In genomic region chr2:21333249-21333648, GRCh38 we compare ENCODE assay signal across 17 cellular contexts.
"Had no signal": no experiment of that assay in that cellular context is flagged by ENCODE, and none has a peak within 500 bp of the region (broad histone marks: within the 10 kb centered on the region; RNA-seq: fewer than 3 reads in every experiment).

No MANE protein-coding gene starts in this region.

- H3K27ac ChIP-seq: ascending aorta, cardiac muscle cell, ovary, tibial artery had no signal

- H3K36me3 ChIP-seq: cardiac muscle cell, ovary, tibial artery had no signal

- H3K9me3 ChIP-seq: ascending aorta, ovary, tibial artery had no signal

- H3K4me1 Mint-ChIP-seq: activated CD4-positive, alpha-beta T cell treated with anti-CD3 and anti-CD28 coated beads for 36 hours; activated CD8-positive, alpha-beta memory T cell treated with anti-CD3 and anti-CD28 coated beads, Interleukin-2, amount 10 ng/mL, durations not matched to agents 7 days and 5 days; activated naive CD4-positive, alpha-beta T cell treated with anti-CD3 and anti-CD28 coated beads, Interleukin-2, amount 10 ng/mL, durations not matched to agents 7 days and 5 days; nephron progenitor cell; stimulated activated naive B cell treated with anti-CD40 and anti-IgM and Interleukin-4, amounts not matched to agents 10 μg/mL and 1 μg/mL and 100 μg/mL, for 72 hours had no signal

- H3K27ac Mint-ChIP-seq: activated CD4-positive, alpha-beta memory T cell treated with anti-CD3 and anti-CD28 coated beads for 36 hours; activated CD4-positive, alpha-beta T cell treated with anti-CD3 and anti-CD28 coated beads for 36 hours; activated CD8-positive, alpha-beta memory T cell treated with anti-CD3 and anti-CD28 coated beads, Interleukin-2, amount 10 ng/mL, durations not matched to agents 7 days and 5 days; activated naive CD4-positive, alpha-beta T cell treated with anti-CD3 and anti-CD28 coated beads, Interleukin-2, amount 10 ng/mL, durations not matched to agents 7 days and 5 days; activated T-helper 2 cell treated with anti-CD3 and anti-CD28 coated beads, Interferon-gamma antibody, Interleukin-2, Interleukin-4, amounts not matched to agents 10 μg/mL and 5 μg/mL and 100 μg/mL, durations not matched to agents 14 hours and 24 hours and 36 hours; nephron progenitor cell; stimulated activated naive B cell treated with anti-CD40 and anti-IgM and Interleukin-4, amounts not matched to agents 10 μg/mL and 1 μg/mL and 100 μg/mL, for 72 hours had no signal

- H3K4me3 Mint-ChIP-seq: activated CD4-positive, alpha-beta memory T cell treated with anti-CD3 and anti-CD28 coated beads for 36 hours; activated CD4-positive, alpha-beta T cell treated with anti-CD3 and anti-CD28 coated beads for 36 hours; activated CD8-positive, alpha-beta memory T cell treated with anti-CD3 and anti-CD28 coated beads, Interleukin-2, amount 10 ng/mL, durations not matched to agents 7 days and 5 days; activated naive CD4-positive, alpha-beta T cell treated with anti-CD3 and anti-CD28 coated beads, Interleukin-2, amount 10 ng/mL, durations not matched to agents 7 days and 5 days; nephron progenitor cell; stimulated activated naive B cell treated with anti-CD40 and anti-IgM and Interleukin-4, amounts not matched to agents 10 μg/mL and 1 μg/mL and 100 μg/mL, for 72 hours had no signal

- H3K4me1 ChIP-seq: ascending aorta, tibial artery had no signal

- H3K27me3 ChIP-seq: ascending aorta, cardiac muscle cell, ovary, tibial artery had no signal

- H3K4me3 ChIP-seq: ascending aorta, cardiac muscle cell, ovary, tibial artery had no signal

- H3K36me3 Mint-ChIP-seq: activated CD4-positive, alpha-beta memory T cell treated with anti-CD3 and anti-CD28 coated beads for 36 hours; activated CD8-positive, alpha-beta memory T cell treated with anti-CD3 and anti-CD28 coated beads, Interleukin-2, amount 10 ng/mL, durations not matched to agents 7 days and 5 days; activated naive CD4-positive, alpha-beta T cell treated with anti-CD3 and anti-CD28 coated beads, Interleukin-2, amount 10 ng/mL, durations not matched to agents 7 days and 5 days; stimulated activated naive B cell treated with anti-CD40 and anti-IgM and Interleukin-4, amounts not matched to agents 10 μg/mL and 1 μg/mL and 100 μg/mL, for 72 hours had no signal

- H3K27me3 Mint-ChIP-seq: activated CD4-positive, alpha-beta memory T cell treated with anti-CD3 and anti-CD28 coated beads for 36 hours; activated CD4-positive, alpha-beta T cell treated with anti-CD3 and anti-CD28 coated beads for 36 hours; activated CD8-positive, alpha-beta memory T cell treated with anti-CD3 and anti-CD28 coated beads, Interleukin-2, amount 10 ng/mL, durations not matched to agents 7 days and 5 days; activated naive CD4-positive, alpha-beta T cell treated with anti-CD3 and anti-CD28 coated beads, Interleukin-2, amount 10 ng/mL, durations not matched to agents 7 days and 5 days; stimulated activated naive B cell treated with anti-CD40 and anti-IgM and Interleukin-4, amounts not matched to agents 10 μg/mL and 1 μg/mL and 100 μg/mL, for 72 hours had no signal

- DNase-seq: activated CD4-positive, alpha-beta memory T cell treated with anti-CD3 and anti-CD28 coated beads for 36 hours; activated CD4-positive, alpha-beta T cell treated with anti-CD3 and anti-CD28 coated beads for 36 hours; activated CD8-positive, alpha-beta memory T cell treated with anti-CD3 and anti-CD28 coated beads, Interleukin-2, amount 10 ng/mL, durations not matched to agents 7 days and 5 days; activated naive CD4-positive, alpha-beta T cell treated with anti-CD3 and anti-CD28 coated beads, Interleukin-2, amount 10 ng/mL, durations not matched to agents 7 days and 5 days; activated T-cell treated with anti-CD3 and anti-CD28 coated beads, Interleukin-2, amount 50 U/mL, for 1 hour; hippocampal formation; kidney; nephron progenitor cell; ovary; stimulated activated CD4-positive, alpha-beta T cell treated with anti-CD3 and anti-CD28 coated beads, Interleukin-15, amount 100 ng/mL, for 24 hours; stimulated activated CD4-positive, alpha-beta T cell treated with anti-CD3 and anti-CD28 coated beads, Interleukin-4, amount 100 ng/mL, for 1 hour; stimulated activated naive B cell treated with anti-CD40 and anti-IgM and Interleukin-4, amounts not matched to agents 10 μg/mL and 1 μg/mL and 100 μg/mL, for 72 hours; T-helper 2 cell; tibial artery had no signal
